2 cellular contexts compared by ENCODE assay signal in the genomic region with DNA sequence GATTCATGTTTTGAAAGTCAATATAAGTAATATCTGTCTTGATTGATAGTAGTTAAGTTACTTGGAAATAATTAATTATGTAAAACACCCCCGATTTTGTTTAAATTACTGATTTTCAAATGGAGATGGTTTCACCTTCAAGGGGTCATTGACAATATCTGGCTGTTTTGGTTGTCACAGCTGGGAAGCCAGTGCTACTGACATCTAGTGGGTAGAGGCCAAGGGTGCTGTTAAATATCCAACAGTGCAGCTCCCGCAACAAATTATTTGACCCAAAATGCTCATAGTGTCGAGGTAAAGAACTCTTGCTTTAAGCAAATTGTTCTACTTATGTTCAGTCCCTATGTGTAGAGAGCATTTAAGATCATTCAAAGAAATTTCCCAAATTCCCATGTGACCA.
TF ChIP-seq lines count a peak whose summit lies in the region.

No MANE protein-coding gene starts in this region.

TF ChIP-seq in GM12878, 131 proteins besides CTCF, POLR2A, EP300 and RAD21:
- TF ChIP-seq RFX5 (IDR thresholded peaks at IDR 0.05; ENCODE audit: low read depth, low read length) (no peak), TCF3 (IDR thresholded peaks at IDR 0.05; ENCODE audit: borderline replicate concordance, insufficient read depth, low read depth, low read length) (no peak), MTA2 (IDR thresholded peaks at IDR 0.05; ENCODE audit: low read depth) (no peak)

TF ChIP-seq in HepG2, 621 proteins besides CTCF, POLR2A, EP300 and RAD21:
- TF ChIP-seq ZNF383 (CRISPR knock-in tag; IDR thresholded peaks at IDR 0.05; ENCODE audit: borderline replicate concordance) = no peak
- TF ChIP-seq HHEX (CRISPR knock-in tag; IDR thresholded peaks at IDR 0.05) = no peak
TF ChIP-seq in HepG2: peak in this region for 0.
